ENCODE assay signal across 8 cellular contexts in the genomic region with DNA sequence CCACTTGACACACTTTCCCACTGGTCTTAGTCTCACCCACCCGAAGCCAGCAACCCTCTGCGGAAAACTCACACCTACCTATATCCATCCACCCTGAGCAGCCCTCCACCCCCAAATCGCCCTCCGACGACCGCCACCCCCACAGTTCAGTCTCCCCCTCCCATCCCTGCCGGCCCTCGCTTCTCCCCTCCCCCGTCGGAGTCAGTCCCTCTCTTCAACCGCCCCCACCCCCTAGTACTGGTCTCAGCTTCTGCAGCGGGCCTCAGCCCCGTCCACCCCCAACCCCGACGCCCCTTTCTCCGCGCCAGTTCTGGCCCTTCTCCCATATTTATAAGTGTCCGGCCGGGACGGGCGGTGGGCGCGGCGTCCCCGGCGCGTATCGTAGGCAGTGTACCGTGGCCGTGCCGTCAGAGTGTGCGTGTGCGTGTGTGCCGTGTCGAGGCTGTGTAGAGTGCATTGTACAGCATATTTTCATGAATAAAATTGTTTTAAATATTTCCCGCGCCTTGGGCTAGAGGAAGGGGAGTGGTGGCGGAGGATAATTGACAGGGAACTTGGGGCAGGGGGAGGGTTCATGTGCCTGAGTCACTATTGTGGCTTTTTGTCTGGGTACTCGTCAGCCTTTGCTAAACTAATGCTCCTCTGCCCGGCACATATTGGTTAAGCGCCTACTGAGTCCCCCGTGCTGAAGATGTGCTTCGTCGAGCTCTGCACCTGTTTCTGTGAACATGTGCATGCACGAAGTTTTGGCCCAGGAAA. TPM values are rescaled to one million over a fixed set of nuclear protein-coding genes. Genes with fewer than 3 reads are reported as not detected.
DNase-seq lines count a peak whose midpoint lies in the region; ATAC-seq and TF ChIP-seq lines count a peak whose summit lies in the region.

No MANE protein-coding gene starts in this region.

- H3K27ac Mint-ChIP-seq in CD4-positive, alpha-beta T cell = no peak overlapping the region
- H3K27ac Mint-ChIP-seq in chondrocyte (ENCODE audit: unreplicated experiment) (peak overlapping the region; percentile 83), nephron (peak overlapping the region; percentile 34 to 83 (median 77))

- peaks cover 19% of the 10 kb centered on the region; the same call in 1 of the 2 replicates for H3F3A ChIP-seq in PC-9 (ENCODE audit: insufficient read depth, low read depth)

- peak overlapping the region; percentile 99 for H3K4me2 ChIP-seq in PC-9

- BruUV-seq in PC-9 (replicated peaks; lab: Mats Ljungman, UMichigan) = no TSS peak

- no peaks in the 10 kb centered on the region for H3K9me2 ChIP-seq in PC-9 (ENCODE audit: insufficient read depth)

- H3K27me3 ChIP-seq in CD4-positive, alpha-beta T cell (ENCODE audit: control insufficient read depth, insufficient read depth, low read length) = peaks cover 72% of the 10 kb centered on the region
- H3K27me3 ChIP-seq in PC-9 (ENCODE audit: insufficient read depth, low read depth) = no peaks in the 10 kb centered on the region

- TF ChIP-seq CTCF in CD4-positive, alpha-beta T cell (IDR thresholded peaks at IDR 0.05) = no peak
- TF ChIP-seq CTCF in PC-9 (conservative IDR thresholded peaks at IDR 0.05) (no peak), chondrocyte (IDR thresholded peaks at IDR 0.05) (no peak), nephron (IDR thresholded peaks at IDR 0.05; ENCODE audit: unreplicated experiment in 3 of 3) (no peak)

- no peaks in the 10 kb centered on the region for H3K9me3 ChIP-seq in CD4-positive, alpha-beta T cell (ENCODE audit: control insufficient read depth, low read length)
- H3K9me3 ChIP-seq in PC-9 (ENCODE audit: insufficient read depth, low read depth) = no peaks in the 10 kb centered on the region

- peak in 3 of 10 experiments; percentile 33 to 39 (median 35) for DNase-seq in CD4-positive, alpha-beta T cell
- DNase-seq in PC-9 = peak; percentile 59 to 66
- no peak for DNase-seq in chondrocyte (ENCODE audit: low spot score)
- DNase-seq in NCI-H146 (lab: John Stamatoyannopoulos, UW) = no peak
- no peak for DNase-seq in SKM-1 (lab: John Stamatoyannopoulos, UW; ENCODE audit: unreplicated experiment)
- no peak for DNase-seq in retina
- no peak for DNase-seq in NK-92 (lab: John Stamatoyannopoulos, UW; ENCODE audit: unreplicated experiment)

- H3K36me3 ChIP-seq in PC-9 (ENCODE audit: low read depth) = 0 out of 2 replicates have a peak, but pooled peaks cover 4% of the 10 kb centered on the region

- peak overlapping the region; percentile 72 for H2AFZ ChIP-seq in PC-9

- H3K79me2 ChIP-seq in PC-9 (ENCODE audit: low read depth) = peaks cover 5% of the 10 kb centered on the region; the same call in 1 of the 2 replicates

- H3K27ac ChIP-seq in CD4-positive, alpha-beta T cell (ENCODE audit: low read depth, low read length) = no peak overlapping the region
- H3K27ac ChIP-seq in PC-9 = peak overlapping the region; percentile 82

- POLR2A ChIA-PET in CD4-positive, alpha-beta T cell (lab: Charles Lee) = interaction anchor here (1.9 kb wide), 1 partner anchor 21 kb away, joined by 13 read pairs; a partner anchor contains a TSS
- POLR2A ChIA-PET in PC-9 (lab: Charles Lee; ENCODE audit: unreplicated experiment) = interaction anchor here (0.6 to 0.7 kb wide), 3 partner anchors 21 to 571 kb away, joined by 3 to 19 read pairs (median 6); no protein-coding TSS in a partner anchor

- intact Hi-C loops in CD4-positive, alpha-beta T cell (cut with DNase I, micrococcal nuclease) = no loop called here
- intact Hi-C loops in PC-9 (cut with micrococcal nuclease; ENCODE audit: unreplicated experiment) = loop anchor here (1.0 to 2.0 kb wide), 3 partner anchors 36 to 101 kb away; no protein-coding TSS in a partner anchor

- peaks cover 39% of the 10 kb centered on the region for H3K4me1 ChIP-seq in PC-9 (replicated peaks; ENCODE audit: insufficient read depth)

- no peaks in the 10 kb centered on the region for H3K36me3 Mint-ChIP-seq in CD4-positive, alpha-beta T cell (ENCODE audit: low read depth)
- H3K36me3 Mint-ChIP-seq in chondrocyte (ENCODE audit: low read depth) = no peaks in the 10 kb centered on the region
- peaks cover 3% of the 10 kb centered on the region for H3K36me3 Mint-ChIP-seq in nephron (ENCODE audit: low read depth)

- CTCF ChIA-PET in CD4-positive, alpha-beta T cell (lab: Charles Lee) = no interaction called here
- CTCF ChIA-PET in PC-9 (lab: Charles Lee) = interaction anchor here (0.6 kb wide), 1 partner anchor 13 kb away, joined by 4 read pairs; no protein-coding TSS in a partner anchor

- ATAC-seq in CD4-positive, alpha-beta T cell (ENCODE audit: poor library complexity) = peak; percentile 82

- no peaks in the 10 kb centered on the region for H3K9me3 Mint-ChIP-seq in CD4-positive, alpha-beta T cell
- H3K9me3 Mint-ChIP-seq in chondrocyte (ENCODE audit: low read depth) = no peaks in the 10 kb centered on the region
- no peaks in the 10 kb centered on the region for H3K9me3 Mint-ChIP-seq in nephron

- peak overlapping the region; percentile 91 for H3K4me3 Mint-ChIP-seq in CD4-positive, alpha-beta T cell
- H3K4me3 Mint-ChIP-seq in chondrocyte (ENCODE audit: unreplicated experiment) = peak overlapping the region; percentile 73
- peak overlapping the region; percentile 77 to 90 (median 86) for H3K4me3 Mint-ChIP-seq in nephron

- peak overlapping the region; percentile 91; the same call in 1 of the 2 replicates for H3K4me3 ChIP-seq in PC-9

- H3K27me3 Mint-ChIP-seq in CD4-positive, alpha-beta T cell = peaks cover 75% of the 10 kb centered on the region
- H3K27me3 Mint-ChIP-seq in chondrocyte (ENCODE audit: low read depth) (no peaks in the 10 kb centered on the region), nephron (ENCODE audit: low read depth) (peaks cover 54% of the 10 kb centered on the region)

- H4K20me1 ChIP-seq in PC-9 (ENCODE audit: insufficient read depth) = no peaks in the 10 kb centered on the region; the same call in 1 of the 2 replicates

- peaks cover 10% of the 10 kb centered on the region for H3K4me1 Mint-ChIP-seq in CD4-positive, alpha-beta T cell (ENCODE audit: low read depth)
- H3K4me1 Mint-ChIP-seq in chondrocyte (ENCODE audit: low read depth) (peaks cover 36% of the 10 kb centered on the region), nephron (peaks cover 75% of the 10 kb centered on the region)

RNA-seq across cellular contexts. Expression of a gene that starts 22.0 kb away (rescaled TPM):
- total RNA-seq in CD4-positive, alpha-beta T cell = 1 to 10 TPM; 1.2 to 2.2 TPM
- 9.0 and 17.5 TPM in 2 replicates for total RNA-seq in PC-9 (2021)
- 1.1 to 3.2 TPM (median 1.7 TPM) in 3 replicates for total RNA-seq in chondrocyte

Comparison
In these comparisons a context has a peak if more than half of its experiments do, and no peak if none do; other contexts are left out.
1. DNase-seq: peak in PC-9 (2 of 2); none in chondrocyte (single experiment), NCI-H146 (single experiment), SKM-1 (single experiment), retina (single experiment) and NK-92 (single experiment).
2. Peak in every context shown above with its lines, with median percentiles within 50 percentile points of each other: H3K4me3 Mint-ChIP-seq.